Comparison of ENCODE assay signal across 14 cellular contexts in genomic region chr5:133225671-133226152, GRCh38.
DNase-seq lines count a peak whose midpoint lies in the region; ATAC-seq and TF ChIP-seq lines count a peak whose summit lies in the region.
"Had no signal": no experiment of that assay in that cellular context is flagged by ENCODE, and none has a peak within 500 bp of the region (broad histone marks: within the 10 kb centered on the region; RNA-seq: fewer than 3 reads in every experiment).

No MANE protein-coding gene starts in this region.

- peak overlapping the region; percentile 87 for H2BK120ac ChIP-seq in IMR-90 (ENCODE audit: low read depth, low read length)

- in situ Hi-C loops in ACHN (cut with HindIII; ENCODE audit: low pct_ligation_motif_present, low pct_unique_long_range_greater_than_20kb, low sequenced_read_pairs) (no loop called here), IMR-90 (cut with MboI; ENCODE audit: low sequenced_read_pairs) (no loop called here), mammary epithelial cell (cut with MboI; ENCODE audit: low sequenced_read_pairs in 2 of 2) (no loop called here)

- DNase-seq in ACHN (peak; percentile 40), IMR-90 (peak; percentile 70), mammary epithelial cell (peak; percentile 48), medulla oblongata (ENCODE audit: extremely low spot score) (peak; percentile 7), DMS 273 treated with DMSO at 0.1 percent for 48 hours (lab: John Stamatoyannopoulos, UW) (no peak), glutamatergic neuron (no peak), COLO829 (ENCODE audit: low spot score) (no peak), sciatic nerve (ENCODE audit: low spot score) (no peak)
- DNase-seq: activated CD8-positive, alpha-beta memory T cell treated with anti-CD3 and anti-CD28 coated beads, Interleukin-2, amount 10 ng/mL, durations not matched to agents 7 days and 5 days; activated naive CD4-positive, alpha-beta T cell treated with anti-CD3 and anti-CD28 coated beads for 36 hours; NCI-H524 treated with DMSO at 0.1 percent for 48 hours; Right ventricle myocardium superior; stimulated activated CD4-positive, alpha-beta T cell treated with anti-CD3 and anti-CD28 coated beads, Interleukin-2, amount 100 ng/mL, for 48 hours had no signal

- H3K27ac ChIP-seq in IMR-90 (ENCODE audit: insufficient read depth, low read length) (peak overlapping the region; percentile 63; the same call in 1 of the 2 replicates), mammary epithelial cell (ENCODE audit: insufficient read depth, low read depth, low read length) (peak overlapping the region; percentile 94)

- WGBS in IMR-90 (ENCODE audit: extremely low coverage in 2 of 2, insufficient read length in 1 of 2), 2 experiments = 80% methylated on average over 2 of the region's 7 CpGs; no CpG with 5 or more reads in 1 of the 2 experiments
- WGBS in mammary epithelial cell (ENCODE audit: low coverage, missing lambda C conversion rate) = 15% methylated on average over 7 of the region's 7 CpGs

- POLR2A ChIA-PET in IMR-90 (lab: Charles Lee; ENCODE audit: unreplicated experiment) = no interaction called here

- ATAC-seq in IMR-90 (ENCODE audit: low read depth) (peak; percentile 54), sciatic nerve (no peak)
- ATAC-seq: activated CD8-positive, alpha-beta memory T cell treated with anti-CD3 and anti-CD28 coated beads, Interleukin-2, amount 10 ng/mL, durations not matched to agents 7 days and 5 days had no signal

- no peaks in the 10 kb centered on the region for H3K79me1 ChIP-seq in IMR-90 (ENCODE audit: low read depth in 1 of 2, low read length in 2 of 2)

- H3K36me3 ChIP-seq in IMR-90 (ENCODE audit: control insufficient read depth, insufficient read depth, low read length) (no peaks in the 10 kb centered on the region), mammary epithelial cell (ENCODE audit: insufficient read depth, low read length) (no peaks in the 10 kb centered on the region)

- no peak for TF ChIP-seq CTCF in IMR-90 (conservative IDR thresholded peaks at IDR 0.05; ENCODE audit: low read depth, low read length)
- no peak for TF ChIP-seq CTCF in mammary epithelial cell (conservative IDR thresholded peaks at IDR 0.05 in 1 of 2, IDR thresholded peaks at IDR 0.05 in 1 of 2; ENCODE audit: extremely low read depth in 1 of 2, insufficient read depth in 1 of 2, low read depth in 1 of 2, low read length in 2 of 2)
- no peak for TF ChIP-seq CTCF in glutamatergic neuron (IDR thresholded peaks at IDR 0.05; ENCODE audit: partially characterized antibody, unreplicated experiment)

- H3K9me1 ChIP-seq in IMR-90 (ENCODE audit: insufficient read depth, low read length) = peaks cover 15% of the 10 kb centered on the region; the same call in 1 of the 2 replicates

- H3K56ac ChIP-seq in IMR-90 (ENCODE audit: extremely low read depth, insufficient read depth, low read length) = no peak overlapping the region

- BruUV-seq in IMR-90 (replicated peaks; lab: Mats Ljungman, UMichigan) (no TSS peak), mammary epithelial cell (replicated peaks; lab: Mats Ljungman, UMichigan) (no TSS peak)

- H3K27me3 Mint-ChIP-seq in glutamatergic neuron (ENCODE audit: unreplicated experiment) = no peaks in the 10 kb centered on the region
- H3K27me3 Mint-ChIP-seq: progenitor cell of endocrine pancreas had no signal

- H3K4me3 ChIP-seq in IMR-90 (ENCODE audit: insufficient read depth, low read depth, low read length) (no peak overlapping the region), mammary epithelial cell (replicated peaks in 1 of 3; ENCODE audit: insufficient read depth in 1 of 3, low read depth in 2 of 3, low read length in 3 of 3) (no peak overlapping the region)

- peak overlapping the region; percentile 43; the same call in 1 of the 2 replicates for H4K91ac ChIP-seq in IMR-90 (ENCODE audit: insufficient read depth, low read depth, low read length)

- no peak for TF ChIP-seq RAD21 in IMR-90 (IDR thresholded peaks at IDR 0.05; ENCODE audit: low read length)

- H3K9me3 ChIP-seq in IMR-90 (ENCODE audit: control insufficient read depth, insufficient read depth, low read length) = no peaks in the 10 kb centered on the region
- no peaks in the 10 kb centered on the region for H3K9me3 ChIP-seq in mammary epithelial cell (replicated peaks; ENCODE audit: insufficient read depth, low read length)

- intact Hi-C loops in IMR-90 (cut with micrococcal nuclease) (loop anchor here (2.0 kb wide), 1 partner anchor 15 kb away; no protein-coding TSS in a partner anchor), mammary epithelial cell (cut with micrococcal nuclease) (loop anchor here (5.0 kb wide), 1 partner anchor 62 kb away; no protein-coding TSS in a partner anchor), sciatic nerve (cut with DNase I) (no loop called here)

- H2AK5ac ChIP-seq in IMR-90 (ENCODE audit: low read depth, low read length) = no peak overlapping the region

- no peaks in the 10 kb centered on the region for H3K79me2 ChIP-seq in mammary epithelial cell (ENCODE audit: insufficient read depth, low read length)

- H3K27me3 ChIP-seq in IMR-90 (ENCODE audit: control insufficient read depth, insufficient read depth, low read length) (no peaks in the 10 kb centered on the region), mammary epithelial cell (ENCODE audit: insufficient read depth, low read length) (no peaks in the 10 kb centered on the region)

- H3K4me1 Mint-ChIP-seq in glutamatergic neuron (ENCODE audit: low read depth, unreplicated experiment) = peaks cover 12% of the 10 kb centered on the region
- H3K4me1 Mint-ChIP-seq: activated CD8-positive, alpha-beta memory T cell treated with anti-CD3 and anti-CD28 coated beads, Interleukin-2, amount 10 ng/mL, durations not matched to agents 7 days and 5 days had no signal

- peak overlapping the region; percentile 10; the same call in 1 of the 2 replicates for H3K23ac ChIP-seq in IMR-90 (ENCODE audit: low read depth, low read length)

- dilution Hi-C loops in IMR-90 (cut with HindIII; ENCODE audit: low sequenced_read_pairs, unreplicated experiment) = no loop called here
- dilution Hi-C loops in mammary epithelial cell (cut with HindIII; ENCODE audit: low sequenced_read_pairs) = no loop called here

- peaks cover 1% of the 10 kb centered on the region for H3K9me3 Mint-ChIP-seq in glutamatergic neuron (ENCODE audit: unreplicated experiment)
- H3K9me3 Mint-ChIP-seq: activated naive CD4-positive, alpha-beta T cell treated with anti-CD3 and anti-CD28 coated beads for 36 hours had no signal

- H3K4me1 ChIP-seq in IMR-90 (ENCODE audit: control insufficient read depth, insufficient read depth, low read length) (peaks cover 24% of the 10 kb centered on the region), mammary epithelial cell (ENCODE audit: insufficient read depth, low read length) (peaks cover 60% of the 10 kb centered on the region)

- no peak overlapping the region; the same call in 1 of the 2 replicates for H4K5ac ChIP-seq in IMR-90 (ENCODE audit: low read depth, low read length)

- peak overlapping the region; percentile 27; the same call in 1 of the 2 replicates for H2BK20ac ChIP-seq in IMR-90 (ENCODE audit: low read depth, low read length)

- no peak overlapping the region for H2AK9ac ChIP-seq in IMR-90 (replicated peaks; ENCODE audit: low read depth, low read length, poor library complexity)

- no peak overlapping the region for H3K4me3 Mint-ChIP-seq in glutamatergic neuron (ENCODE audit: unreplicated experiment)
- H3K4me3 Mint-ChIP-seq: activated CD8-positive, alpha-beta memory T cell treated with anti-CD3 and anti-CD28 coated beads, Interleukin-2, amount 10 ng/mL, durations not matched to agents 7 days and 5 days; activated naive CD4-positive, alpha-beta T cell treated with anti-CD3 and anti-CD28 coated beads for 36 hours had no signal

- no peak for TF ChIP-seq POLR2A in IMR-90 (IDR thresholded peaks at IDR 0.05; ENCODE audit: low read depth, low read length)

- H3K27ac Mint-ChIP-seq in glutamatergic neuron (ENCODE audit: unreplicated experiment) = no peak overlapping the region
- H3K27ac Mint-ChIP-seq: activated CD8-positive, alpha-beta memory T cell treated with anti-CD3 and anti-CD28 coated beads, Interleukin-2, amount 10 ng/mL, durations not matched to agents 7 days and 5 days; activated naive CD4-positive, alpha-beta T cell treated with anti-CD3 and anti-CD28 coated beads for 36 hours had no signal

- H2BK15ac ChIP-seq in IMR-90 (ENCODE audit: low read depth, low read length) = no peak overlapping the region

- H3K9ac ChIP-seq in IMR-90 (ENCODE audit: low read depth, low read length) (no peak overlapping the region), mammary epithelial cell (ENCODE audit: insufficient read depth, low read length) (no peak overlapping the region)

- CTCF ChIA-PET in IMR-90 (lab: Yijun Ruan, JAX) = no interaction called here
- CTCF ChIA-PET in mammary epithelial cell (lab: Charles Lee; ENCODE audit: low non-redundant PET) = interaction anchor here (0.5 kb wide), 1 partner anchor 95 kb away, joined by 3 read pairs; no protein-coding TSS in a partner anchor

- H2AFZ ChIP-seq in IMR-90 (replicated peaks; ENCODE audit: low read length, poor library complexity) (no peak overlapping the region), mammary epithelial cell (ENCODE audit: low read depth, low read length) (peak overlapping the region; percentile 84)

- no peak overlapping the region for H2BK5ac ChIP-seq in IMR-90 (ENCODE audit: low read depth, low read length, poor library complexity, severe bottlenecking)

- H3K14ac ChIP-seq in IMR-90 (replicated peaks; ENCODE audit: low read depth, low read length) = peak overlapping the region; percentile 31; the same call in 1 of the 2 replicates

- H3K36me3 Mint-ChIP-seq in glutamatergic neuron (ENCODE audit: unreplicated experiment) = no peaks in the 10 kb centered on the region
- H3K36me3 Mint-ChIP-seq: activated CD8-positive, alpha-beta memory T cell treated with anti-CD3 and anti-CD28 coated beads, Interleukin-2, amount 10 ng/mL, durations not matched to agents 7 days and 5 days had no signal

- peak overlapping the region; percentile 18; the same call in 1 of the 2 replicates for H3K18ac ChIP-seq in IMR-90 (ENCODE audit: low read depth, low read length)

- H3K4ac ChIP-seq in IMR-90 (ENCODE audit: low read depth, low read length) = peak overlapping the region; percentile 53

- H3K4me2 ChIP-seq in IMR-90 (ENCODE audit: low read depth, low read length) (peak overlapping the region; percentile 5; the same call in 1 of the 2 replicates), mammary epithelial cell (ENCODE audit: insufficient read depth, low read depth, low read length) (peak overlapping the region; percentile 69)

- H4K8ac ChIP-seq in IMR-90 (ENCODE audit: low read depth in 2 of 2, low read length in 2 of 2) = no peak overlapping the region; a peak in 1 of 4 replicates

- H4K20me1 ChIP-seq in IMR-90 (ENCODE audit: insufficient read depth, low read length) (no peaks in the 10 kb centered on the region), mammary epithelial cell (ENCODE audit: insufficient read depth, low read length) (no peaks in the 10 kb centered on the region)

Comparison
In these comparisons a context has a peak if more than half of its experiments do, and no peak if none do; other contexts are left out.
1. DNase-seq: peak in ACHN (single experiment), IMR-90 (single experiment), mammary epithelial cell (single experiment) and medulla oblongata (single experiment); none in DMS 273 treated with DMSO at 0.1 percent for 48 hours (single experiment), glutamatergic neuron (single experiment), COLO829 (single experiment) and sciatic nerve (single experiment).